Comparison of ENCODE assay signal across 16 cellular contexts in the genomic region with DNA sequence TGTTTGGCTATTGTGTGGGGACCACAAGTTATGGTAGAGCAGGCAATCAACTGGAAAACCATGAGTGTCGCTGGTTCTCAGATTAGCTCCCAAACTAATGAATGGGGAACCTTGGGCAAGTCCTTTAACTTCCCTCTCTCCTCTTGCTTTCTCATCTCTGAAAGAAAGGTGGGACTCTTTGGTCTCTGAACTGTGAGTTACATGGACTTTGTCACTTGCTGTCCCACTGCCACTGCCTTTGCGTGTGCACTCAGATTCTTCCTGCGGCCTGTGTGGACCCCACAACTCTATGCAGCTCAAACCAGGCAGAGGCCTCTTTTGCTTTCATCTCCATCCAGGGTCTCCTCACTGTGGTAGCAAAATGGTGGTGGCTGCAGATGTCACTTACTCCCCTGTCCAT.
DNase-seq lines count a peak whose midpoint lies in the region; ATAC-seq and TF ChIP-seq lines count a peak whose summit lies in the region.
"Had no signal": no experiment of that assay in that cellular context is flagged by ENCODE, and none has a peak within 500 bp of the region (broad histone marks: within the 10 kb centered on the region; RNA-seq: fewer than 3 reads in every experiment).

No MANE protein-coding gene starts in this region.

- H3K27ac Mint-ChIP-seq in stimulated activated naive CD8-positive, alpha-beta T cell treated with anti-CD3 and anti-CD28 coated beads, Interleukin-15, Interleukin-2, amounts not matched to agents 100 ng/mL and 50 ng/mL, for 24 hours: peak overlapping the region; percentile 67
- H3K27ac Mint-ChIP-seq in stimulated activated naive CD8-positive, alpha-beta T cell treated with anti-CD3 and anti-CD28 coated beads, Interleukin-15, amount 100 ng/mL, for 72 hours: no peak overlapping the region
- H3K27ac Mint-ChIP-seq: IgD-negative memory B cell had no signal

- peaks cover 27% of the 10 kb centered on the region for H3K4me1 Mint-ChIP-seq in stimulated activated naive CD8-positive, alpha-beta T cell treated with anti-CD3 and anti-CD28 coated beads, Interleukin-15, Interleukin-2, amounts not matched to agents 100 ng/mL and 50 ng/mL, for 24 hours (ENCODE audit: low read depth)
- H3K4me1 Mint-ChIP-seq in stimulated activated naive CD8-positive, alpha-beta T cell treated with anti-CD3 and anti-CD28 coated beads, Interleukin-15, amount 100 ng/mL, for 72 hours: peaks cover 39% of the 10 kb centered on the region

- no peaks in the 10 kb centered on the region for H3K27me3 Mint-ChIP-seq in stimulated activated naive CD8-positive, alpha-beta T cell treated with anti-CD3 and anti-CD28 coated beads, Interleukin-15, Interleukin-2, amounts not matched to agents 100 ng/mL and 50 ng/mL, for 24 hours
- no peaks in the 10 kb centered on the region for H3K27me3 Mint-ChIP-seq in stimulated activated naive CD8-positive, alpha-beta T cell treated with anti-CD3 and anti-CD28 coated beads, Interleukin-15, amount 100 ng/mL, for 72 hours
- H3K27me3 Mint-ChIP-seq: CD4-positive, alpha-beta memory T cell had no signal

- no peak overlapping the region for H3K4me3 Mint-ChIP-seq in stimulated activated naive CD8-positive, alpha-beta T cell treated with anti-CD3 and anti-CD28 coated beads, Interleukin-15, Interleukin-2, amounts not matched to agents 100 ng/mL and 50 ng/mL, for 24 hours
- H3K4me3 Mint-ChIP-seq in stimulated activated naive CD8-positive, alpha-beta T cell treated with anti-CD3 and anti-CD28 coated beads, Interleukin-15, amount 100 ng/mL, for 72 hours: no peak overlapping the region
- H3K4me3 Mint-ChIP-seq: CD4-positive, alpha-beta memory T cell had no signal

- no peak for DNase-seq in stimulated activated naive CD8-positive, alpha-beta T cell treated with anti-CD3 and anti-CD28 coated beads, Interleukin-15, amount 100 ng/mL, for 72 hours
- DNase-seq in HL-60 (ENCODE audit: low read depth in 1 of 2, low spot score in 1 of 2): no peak
- DNase-seq in substantia nigra (lab: John Stamatoyannopoulos, UW): no peak
- no peak for DNase-seq in left lung
- no peak for DNase-seq in iPS-NIHi11 (ENCODE audit: low spot score)
- DNase-seq: 8988T; Calu3; CD4-positive, alpha-beta memory T cell; DMS79 treated with DMSO at 0.1 percent for 48 hours; GF-D8 had no signal

- H3K36me3 ChIP-seq in neutrophil (no peaks in the 10 kb centered on the region), left lung (no peaks in the 10 kb centered on the region)
- H3K36me3 ChIP-seq: HAP-1 had no signal

- TF ChIP-seq CTCF in HL-60 (IDR thresholded peaks at IDR 0.05; ENCODE audit: insufficient read depth, low read length): no peak
- TF ChIP-seq CTCF in neutrophil (IDR thresholded peaks at IDR 0.05): no peak
- no peak for TF ChIP-seq CTCF in left lung (IDR thresholded peaks at IDR 0.05)

- no peak overlapping the region for H3K4me3 ChIP-seq in HL-60 (replicated peaks; ENCODE audit: insufficient read depth, low read length)
- H3K4me3 ChIP-seq in neutrophil (ENCODE audit: low read depth in 1 of 2, low read length in 1 of 2): peak overlapping the region in 1 of 2 experiments; percentile 35
- no peak overlapping the region for H3K4me3 ChIP-seq in left lung
- H3K4me3 ChIP-seq: HAP-1 had no signal

- peaks cover 12% of the 10 kb centered on the region for H3K36me3 Mint-ChIP-seq in stimulated activated naive CD8-positive, alpha-beta T cell treated with anti-CD3 and anti-CD28 coated beads, Interleukin-15, Interleukin-2, amounts not matched to agents 100 ng/mL and 50 ng/mL, for 24 hours (ENCODE audit: low read depth)
- H3K36me3 Mint-ChIP-seq: IgD-negative memory B cell had no signal

- H3K27me3 ChIP-seq in HL-60 (ENCODE audit: insufficient read depth, poor library complexity, severe bottlenecking) (no peaks in the 10 kb centered on the region), neutrophil (no peaks in the 10 kb centered on the region), left lung (no peaks in the 10 kb centered on the region)

- intact Hi-C loops in left lung (cut with DNase I): no loop called here

- H3K27ac ChIP-seq in HL-60 (replicated peaks) (peak overlapping the region; percentile 75), neutrophil (peak overlapping the region; percentile 84), substantia nigra (ENCODE audit: low read depth, low read length, poor library complexity, severe bottlenecking) (peak overlapping the region; percentile 23), left lung (peak overlapping the region in 1 of 2 donors; percentile 66)
- H3K27ac ChIP-seq: C4-2B had no signal

- H3K9me3 Mint-ChIP-seq in stimulated activated naive CD8-positive, alpha-beta T cell treated with anti-CD3 and anti-CD28 coated beads, Interleukin-15, Interleukin-2, amounts not matched to agents 100 ng/mL and 50 ng/mL, for 24 hours: no peaks in the 10 kb centered on the region
- no peaks in the 10 kb centered on the region for H3K9me3 Mint-ChIP-seq in stimulated activated naive CD8-positive, alpha-beta T cell treated with anti-CD3 and anti-CD28 coated beads, Interleukin-15, amount 100 ng/mL, for 72 hours
- H3K9me3 Mint-ChIP-seq: IgD-negative memory B cell had no signal

- no peaks in the 10 kb centered on the region for H3K9me3 ChIP-seq in neutrophil
- no peaks in the 10 kb centered on the region for H3K9me3 ChIP-seq in left lung
- H3K9me3 ChIP-seq: HAP-1 had no signal

- H3K4me1 ChIP-seq in neutrophil (ENCODE audit: control insufficient read depth in 1 of 2, insufficient read depth in 1 of 2, low read depth in 1 of 2, low read length in 1 of 2) (peaks cover 88 to 94% of the 10 kb centered on the region in 2 experiments), left lung (peaks cover 17 to 47% of the 10 kb centered on the region in 2 donors)
- H3K4me1 ChIP-seq: HAP-1 had no signal

- ATAC-seq in stimulated activated naive CD8-positive, alpha-beta T cell treated with anti-CD3 and anti-CD28 coated beads, Interleukin-15, amount 100 ng/mL, for 72 hours: no peak
- no peak for ATAC-seq in left lung
- no peak for ATAC-seq in HG03045 (IDR thresholded peaks at IDR 0.05; ENCODE audit: unreplicated experiment)
